Comparison of ENCODE assay signal across 11 cellular contexts in the genomic region with DNA sequence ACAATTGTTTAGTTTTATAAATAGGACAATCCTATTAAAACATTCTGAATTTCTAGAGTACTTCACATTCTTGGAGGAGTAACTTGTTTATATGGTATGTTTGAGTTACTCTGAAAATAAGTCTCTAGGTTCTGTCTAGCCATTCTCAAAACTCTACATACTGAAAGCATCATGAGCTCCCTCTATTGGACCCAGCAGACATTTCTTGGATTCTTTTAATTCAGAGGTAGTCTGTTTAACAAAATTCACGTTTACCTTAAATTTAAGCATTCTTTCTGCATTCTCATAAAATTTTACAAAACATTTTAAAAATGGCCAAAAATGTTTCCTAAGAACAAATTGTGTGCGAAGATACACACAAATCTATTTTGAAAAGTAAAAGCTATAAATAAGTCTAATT. TPM values are rescaled to one million over a fixed set of nuclear protein-coding genes. Genes with fewer than 3 reads are reported as not detected.
DNase-seq lines count a peak whose midpoint lies in the region; ATAC-seq and TF ChIP-seq lines count a peak whose summit lies in the region.
"Had no signal": no experiment of that assay in that cellular context is flagged by ENCODE, and none has a peak within 500 bp of the region (broad histone marks: within the 10 kb centered on the region; RNA-seq: fewer than 3 reads in every experiment).

No MANE protein-coding gene starts in this region.

- H3K9me3 ChIP-seq in HCT116 (ENCODE audit: control insufficient read depth in 1 of 2, insufficient read depth in 1 of 2, low read depth in 1 of 2, low read length in 2 of 2) (no peaks in the 10 kb centered on the region), SU-DHL-6 (ENCODE audit: insufficient read depth, low read length) (no peaks in the 10 kb centered on the region), uterus (no peaks in the 10 kb centered on the region)

- no peaks in the 10 kb centered on the region for H3K9me3 Mint-ChIP-seq in Calu3 (ENCODE audit: low read depth, unreplicated experiment)
- H3K9me3 Mint-ChIP-seq in stimulated activated naive B cell treated with anti-CD40 and anti-IgM and Interleukin-4, amounts not matched to agents 10 μg/mL and 1 μg/mL and 100 μg/mL, for 72 hours: no peaks in the 10 kb centered on the region
- H3K9me3 Mint-ChIP-seq: stimulated activated naive CD8-positive, alpha-beta T cell treated with anti-CD3 and anti-CD28 coated beads, Interleukin-15, Interleukin-2, amounts not matched to agents 100 ng/mL and 50 ng/mL, for 24 hours had no signal

- POLR2A ChIA-PET in HCT116 (lab: Charles Lee): no interaction called here

- H3K4me3 ChIP-seq in HCT116 (replicated peaks in 1 of 2; ENCODE audit: low read depth in 1 of 2, low read length in 2 of 2): no peak overlapping the region
- H3K4me3 ChIP-seq in SU-DHL-6 (ENCODE audit: insufficient read depth, low read length, poor library complexity, severe bottlenecking): no peak overlapping the region
- no peak overlapping the region for H3K4me3 ChIP-seq in uterus

- peaks cover 16% of the 10 kb centered on the region; the same call in 1 of the 2 replicates for H3F3A ChIP-seq in SU-DHL-6 (ENCODE audit: insufficient read depth)

- H3K4me1 ChIP-seq in HCT116 (ENCODE audit: control insufficient read depth in 1 of 2, insufficient read depth in 2 of 2, low read length in 2 of 2): 0 out of 4 replicates have a peak, but pooled peaks cover 0 to 2% of the 10 kb centered on the region in 2 experiments
- H3K4me1 ChIP-seq in uterus: no peaks in the 10 kb centered on the region

- CTCF ChIA-PET in Calu3 (lab: Charles Lee): interaction anchor here (0.6 to 0.9 kb wide), 2 partner anchors 13 to 64 kb away, joined by 3 to 4 read pairs; no protein-coding TSS in a partner anchor
- CTCF ChIA-PET in HCT116 (lab: Charles Lee): interaction anchor here (0.7 to 1.1 kb wide), 5 partner anchors 9 to 944 kb away, joined by 3 to 10 read pairs (median 3); no protein-coding TSS in a partner anchor

- H3K36me3 Mint-ChIP-seq in Calu3 (ENCODE audit: insufficient read depth, unreplicated experiment): peaks cover 8% of the 10 kb centered on the region
- H3K36me3 Mint-ChIP-seq in stimulated activated naive B cell treated with anti-CD40 and anti-IgM and Interleukin-4, amounts not matched to agents 10 μg/mL and 1 μg/mL and 100 μg/mL, for 72 hours: peaks cover 22 to 28% of the 10 kb centered on the region in 2 donors

- H3K27me3 ChIP-seq in HCT116 (ENCODE audit: insufficient read depth, low read length): no peaks in the 10 kb centered on the region
- no peaks in the 10 kb centered on the region for H3K27me3 ChIP-seq in SU-DHL-6 (ENCODE audit: low read length)
- H3K27me3 ChIP-seq in uterus: peaks cover 0 to under 1% of the 10 kb centered on the region in 2 donors

- H4K20me1 ChIP-seq in HCT116 (ENCODE audit: insufficient read depth) (no peaks in the 10 kb centered on the region; the same call in 1 of the 2 replicates), SU-DHL-6 (ENCODE audit: low read depth, low read length) (no peaks in the 10 kb centered on the region)

- no peak overlapping the region for H3K27ac Mint-ChIP-seq in Calu3 (ENCODE audit: unreplicated experiment)
- no peak overlapping the region for H3K27ac Mint-ChIP-seq in stimulated activated naive B cell treated with anti-CD40 and anti-IgM and Interleukin-4, amounts not matched to agents 10 μg/mL and 1 μg/mL and 100 μg/mL, for 72 hours
- H3K27ac Mint-ChIP-seq: stimulated activated naive CD8-positive, alpha-beta T cell treated with anti-CD3 and anti-CD28 coated beads, Interleukin-15, Interleukin-2, amounts not matched to agents 100 ng/mL and 50 ng/mL, for 24 hours had no signal

- TF ChIP-seq CTCF in Calu3 (IDR thresholded peaks at IDR 0.05; ENCODE audit: unreplicated experiment) (peak; percentile 31), HCT116 (IDR thresholded peaks at IDR 0.05 in 2 of 3, conservative IDR thresholded peaks at IDR 0.05 in 1 of 3; ENCODE audit: borderline replicate concordance in 1 of 3, insufficient read depth in 1 of 3, low read depth in 2 of 3, low read length in 2 of 3) (peak in 2 of 3 experiments; percentile 51 to 58; a peak in 4 of 6 replicates), SU-DHL-6 (IDR thresholded peaks at IDR 0.05; ENCODE audit: insufficient read depth, low read length, poor library complexity, severe bottlenecking) (peak; percentile 37), uterus (IDR thresholded peaks at IDR 0.05) (no peak)

- RAD21 ChIA-PET in HCT116 (lab: Charles Lee; ENCODE audit: low non-redundant PET in 1 of 2, low total read pairs in 2 of 2, uncharacterized antibody in 2 of 2, unreplicated experiment in 2 of 2): no interaction called here

- no peak overlapping the region for H3K4me3 Mint-ChIP-seq in Calu3 (ENCODE audit: low read depth, unreplicated experiment)
- no peak overlapping the region for H3K4me3 Mint-ChIP-seq in stimulated activated naive B cell treated with anti-CD40 and anti-IgM and Interleukin-4, amounts not matched to agents 10 μg/mL and 1 μg/mL and 100 μg/mL, for 72 hours
- H3K4me3 Mint-ChIP-seq: stimulated activated naive CD8-positive, alpha-beta T cell treated with anti-CD3 and anti-CD28 coated beads, Interleukin-15, Interleukin-2, amounts not matched to agents 100 ng/mL and 50 ng/mL, for 24 hours had no signal

- ATAC-seq in HCT116: peak; percentile 73
- ATAC-seq in stimulated activated naive B cell treated with anti-CD40 and anti-IgM and Interleukin-4, amounts not matched to agents 10 μg/mL and 1 μg/mL and 100 μg/mL, for 72 hours (replicated peaks): no peak

- H3K36me3 ChIP-seq in HCT116 (ENCODE audit: control insufficient read depth in 1 of 2, insufficient read depth in 2 of 2, low read length in 2 of 2): peaks cover 0 to 10% of the 10 kb centered on the region in 2 experiments; a peak in 1 of 4 replicates
- peaks cover 2% of the 10 kb centered on the region; the same call in 1 of the 2 replicates for H3K36me3 ChIP-seq in SU-DHL-6 (ENCODE audit: low read length)
- no peaks in the 10 kb centered on the region for H3K36me3 ChIP-seq in uterus

- H3K27me3 Mint-ChIP-seq in Calu3 (ENCODE audit: unreplicated experiment): no peaks in the 10 kb centered on the region
- peaks cover 0 to 10% of the 10 kb centered on the region in 2 donors for H3K27me3 Mint-ChIP-seq in stimulated activated naive B cell treated with anti-CD40 and anti-IgM and Interleukin-4, amounts not matched to agents 10 μg/mL and 1 μg/mL and 100 μg/mL, for 72 hours

- no peak overlapping the region for H3K4me2 ChIP-seq in HCT116 (ENCODE audit: low read length)
- no peak overlapping the region for H3K4me2 ChIP-seq in SU-DHL-6 (ENCODE audit: low read depth, low read length, poor library complexity, severe bottlenecking)

- no peaks in the 10 kb centered on the region for H3K4me1 Mint-ChIP-seq in Calu3 (ENCODE audit: low read depth, unreplicated experiment)
- H3K4me1 Mint-ChIP-seq in stimulated activated naive B cell treated with anti-CD40 and anti-IgM and Interleukin-4, amounts not matched to agents 10 μg/mL and 1 μg/mL and 100 μg/mL, for 72 hours: no peaks in the 10 kb centered on the region

- no peak for TF ChIP-seq POLR2A in HCT116 (IDR thresholded peaks at IDR 0.05; ENCODE audit: borderline replicate concordance, extremely low read depth, insufficient read depth, insufficient read length)
- no peak for TF ChIP-seq POLR2A in uterus (IDR thresholded peaks at IDR 0.05)

- no peaks in the 10 kb centered on the region for H3K9me2 ChIP-seq in HCT116 (ENCODE audit: insufficient read depth)
- no peaks in the 10 kb centered on the region for H3K9me2 ChIP-seq in SU-DHL-6 (replicated peaks; ENCODE audit: insufficient read depth, low read length)

- TF ChIP-seq RAD21 in HCT116 (IDR thresholded peaks at IDR 0.05; ENCODE audit: low read depth): peak; percentile 40; the same call in 1 of the 2 replicates

- BruUV-seq in Calu3 (replicated peaks; lab: Mats Ljungman, UMichigan): no TSS peak
- BruUV-seq in HCT116 (replicated peaks; lab: Mats Ljungman, UMichigan): no TSS peak

- H3K27ac ChIP-seq in HCT116 (ENCODE audit: low read depth, low read length) (no peak overlapping the region), SU-DHL-6 (ENCODE audit: low read depth, low read length) (no peak overlapping the region), uterus (no peak overlapping the region)

- no peak overlapping the region for H2AFZ ChIP-seq in HCT116 (ENCODE audit: low read depth, low read length, poor library complexity, severe bottlenecking)
- H2AFZ ChIP-seq in SU-DHL-6 (ENCODE audit: low read depth, low read length, severe bottlenecking): no peak overlapping the region

- H3K9ac ChIP-seq in HCT116 (ENCODE audit: low read length) (no peak overlapping the region), SU-DHL-6 (ENCODE audit: low read length) (no peak overlapping the region)

- H3K79me2 ChIP-seq in HCT116 (ENCODE audit: insufficient read depth, low read length) (no peaks in the 10 kb centered on the region), SU-DHL-6 (ENCODE audit: insufficient read depth, low read length) (no peaks in the 10 kb centered on the region)

- intact Hi-C loops in Calu3 (cut with micrococcal nuclease; ENCODE audit: unreplicated experiment) (no loop called here), HCT116 (cut with micrococcal nuclease) (no loop called here), uterus (cut with DNase I; ENCODE audit: low total_unique reads) (no loop called here)

- DNase-seq in Calu3 (no peak), HCT116 (ENCODE audit: low read depth, low spot score) (no peak), inferior parietal cortex (ENCODE audit: extremely low spot score) (peak; percentile 57), NCI-H1930 (lab: John Stamatoyannopoulos, UW) (no peak), uterus (no peak)
- no peak for DNase-seq in stimulated activated CD4-positive, alpha-beta T cell treated with anti-CD3 and anti-CD28 coated beads, Interleukin-15, amount 100 ng/mL, for 24 hours
- DNase-seq in stimulated activated naive B cell treated with anti-CD40 and anti-IgM and Interleukin-4, amounts not matched to agents 10 μg/mL and 1 μg/mL and 100 μg/mL, for 72 hours: no peak
- DNase-seq: activated T-cell treated with anti-CD3 and anti-CD28 coated beads, Interleukin-2, amount 50 U/mL, for 1 hour had no signal

TF ChIP-seq in HCT116, 20 proteins besides CTCF, POLR2A, EP300 and RAD21 (continues in another document):
- TF ChIP-seq FOSL1 (IDR thresholded peaks at IDR 0.05; ENCODE audit: low read depth): no peak
- TF ChIP-seq YY1 (IDR thresholded peaks at IDR 0.05; ENCODE audit: extremely low read depth, insufficient replicate concordance, low read depth, low read length): no peak

RNA-seq across cellular contexts. Expression of gene SP9, which starts 15.3 kb away (rescaled TPM):
- total RNA-seq in Calu3 (2022): not detected in 2 replicates
- total RNA-seq in HCT116 (2021; ENCODE audit: unreplicated experiment): 0.69 TPM
- polyA plus RNA-seq in HCT116 (2012): 0.24 and 0.35 TPM in 2 replicates
- total RNA-seq in uterus: not detected
- total RNA-seq: fibroblast of lung had no signal
- polyA plus RNA-seq: fibroblast of lung had no signal

RNA-seq across cellular contexts. Expression of gene SCRN3, which starts 45.5 kb away (rescaled TPM):
- total RNA-seq in Calu3 (2022) (25.6 and 31.5 TPM in 2 replicates), HCT116 (2021; ENCODE audit: unreplicated experiment) (7.7 TPM), uterus (10 to 100 TPM in 3 of 4 donors, 1 to 10 TPM in 1; 2.6 to 46.8 (median 16.2) TPM)
- polyA plus RNA-seq in HCT116 (2012): 3.3 and 6.5 TPM in 2 replicates

Comparison
In these comparisons a context has a peak if more than half of its experiments do, and no peak if none do; other contexts are left out.
1. CTCF ChIP-seq: peak in Calu3 (single experiment), HCT116 (2 of 3) and SU-DHL-6 (single experiment); none in uterus (0 of 4).